ENCODE assay signal across 13 cellular contexts in the genomic region with DNA sequence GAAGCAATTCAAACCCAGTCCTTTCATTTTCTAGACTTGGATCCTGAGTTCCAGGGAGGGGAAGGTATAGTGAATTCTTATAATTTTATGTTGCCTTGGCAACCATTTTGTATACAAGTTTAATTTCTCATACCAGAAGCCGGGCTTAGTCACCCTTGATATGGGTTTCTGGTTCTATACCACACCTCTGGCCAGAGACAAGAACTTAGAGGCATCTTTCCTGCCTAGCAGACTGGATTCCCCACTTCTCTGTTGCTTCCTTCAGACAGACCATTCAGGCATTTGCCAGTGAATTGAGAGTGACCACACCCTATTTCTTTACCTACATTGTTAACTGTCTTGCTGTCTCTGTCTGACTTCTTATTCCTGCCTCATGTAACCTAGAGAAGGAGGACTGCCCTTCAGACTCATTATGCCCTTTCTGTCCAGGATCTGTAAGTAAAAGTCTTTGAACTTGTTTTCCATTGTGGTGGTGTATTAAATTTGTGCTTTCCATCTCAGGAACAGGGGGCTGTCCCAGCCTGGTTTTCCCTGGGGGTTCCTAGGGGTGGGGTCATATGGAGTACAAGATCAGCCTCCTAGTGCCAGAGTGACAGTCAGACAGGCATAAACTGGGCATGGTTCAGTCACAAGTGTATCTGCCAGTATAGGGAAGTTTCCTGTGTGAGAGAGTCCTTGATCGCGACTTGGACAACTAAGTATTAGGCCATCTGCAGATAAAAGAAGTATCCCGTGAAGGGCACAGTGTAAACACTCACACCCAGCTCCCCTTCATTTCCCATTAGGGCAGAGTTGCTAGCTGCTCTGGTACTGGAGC. TPM values are rescaled to one million over a fixed set of nuclear protein-coding genes. Genes with fewer than 3 reads are reported as not detected.
A peak's percentile ranks its signal among the peaks of the same experiment; 100 is the strongest.
DNase-seq lines count a peak whose midpoint lies in the region; ATAC-seq, FAIRE-seq and TF ChIP-seq lines count a peak whose summit lies in the region.
"Had no signal": no experiment of that assay in that cellular context is flagged by ENCODE, and none has a peak within 500 bp of the region (broad histone marks: within the 10 kb centered on the region; RNA-seq: fewer than 3 reads in every experiment).

No MANE protein-coding gene starts in this region.

- in situ Hi-C loops in brain microvascular endothelial cell (cut with HindIII; ENCODE audit: low pct_ligation_motif_present, low sequenced_read_pairs) = loop anchor here (25.0 kb wide), 1 partner anchor 166 kb away; no protein-coding TSS in a partner anchor

- TF ChIP-seq CTCF in brain microvascular endothelial cell (IDR thresholded peaks at IDR 0.05; ENCODE audit: low read depth, low read length, missing control alignments) (no peak), natural killer cell (IDR thresholded peaks at IDR 0.05) (no peak), kidney (IDR thresholded peaks at IDR 0.05; ENCODE audit: borderline replicate concordance, extremely low read depth, insufficient read depth) (no peak)

- no peaks in the 10 kb centered on the region for H3K9me3 ChIP-seq in kidney (ENCODE audit: control insufficient read depth in 1 of 2, low read length in 2 of 2)

- H3K27me3 ChIP-seq in brain microvascular endothelial cell (replicated peaks) = no peaks in the 10 kb centered on the region

- ATAC-seq in SK-N-SH treated with all-trans-retinoic acid at 6 μM for 48 hours (peak; percentile 20; the same call in 2 of the 3 replicates), natural killer cell (peak; percentile 66 to 77 (median 74)), HG03432 (IDR thresholded peaks at IDR 0.05; ENCODE audit: unreplicated experiment) (no peak)

- H3K27ac Mint-ChIP-seq in natural killer cell = peak overlapping the region in 1 of 2 donors; percentile 85

- H3K4me3 ChIP-seq in brain microvascular endothelial cell (ENCODE audit: low read depth, low read length) (no peak overlapping the region), kidney (ENCODE audit: low read length in 2 of 2) (no peak overlapping the region)

- H3K9me3 Mint-ChIP-seq in natural killer cell = no peaks in the 10 kb centered on the region

- intact Hi-C loops in natural killer cell (cut with micrococcal nuclease) (loop anchor here (2.0 kb wide), 1 partner anchor 26 kb away; no protein-coding TSS in a partner anchor), kidney (cut with DNase I) (no loop called here)

- H3K36me3 Mint-ChIP-seq in natural killer cell = no peaks in the 10 kb centered on the region

- no peaks in the 10 kb centered on the region for H3K36me3 ChIP-seq in brain microvascular endothelial cell (replicated peaks)
- H3K36me3 ChIP-seq in kidney (ENCODE audit: control insufficient read depth in 1 of 2, insufficient read depth in 2 of 2, low read length in 2 of 2) = no peaks in the 10 kb centered on the region

- peak overlapping the region; percentile 82 for H3K4me3 Mint-ChIP-seq in natural killer cell

- H3K27me3 Mint-ChIP-seq in natural killer cell (ENCODE audit: low read depth in 2 of 2) = no peaks in the 10 kb centered on the region

- H3K9ac ChIP-seq in kidney (ENCODE audit: low read length in 2 of 2) = no peak overlapping the region

- peaks cover 3 to 7% of the 10 kb centered on the region in 2 donors for H3K4me1 ChIP-seq in kidney (ENCODE audit: control insufficient read depth in 1 of 2, insufficient read depth in 1 of 2, low read depth in 1 of 2, low read length in 2 of 2)

- FAIRE-seq in kidney (lab: Jason Lieb, UNC) = no peak

- no peak overlapping the region for H3K27ac ChIP-seq in brain microvascular endothelial cell
- H3K27ac ChIP-seq in kidney (ENCODE audit: low read depth in 2 of 2, low read length in 2 of 2) = no peak overlapping the region
- H3K27ac ChIP-seq: 22Rv1 had no signal

- peak; percentile 13 for DNase-seq in DMS53 (lab: John Stamatoyannopoulos, UW)
- no peak for DNase-seq in DMS53 treated with DMSO at 0.1 percent for 48 hours (lab: John Stamatoyannopoulos, UW; ENCODE audit: unreplicated experiment)
- DNase-seq in brain microvascular endothelial cell = peak; percentile 62
- DNase-seq in natural killer cell = no peak
- no peak for DNase-seq in amniotic stem cell (lab: John Stamatoyannopoulos, UW)
- DNase-seq in kidney = no peak
- DNase-seq: cortex of kidney; GF-D8; NCI-H187 treated with DMSO at 0.1 percent for 48 hours; stimulated activated CD4-positive, alpha-beta T cell treated with anti-CD3 and anti-CD28 coated beads, Interleukin-2, amount 100 ng/mL, for 48 hours had no signal

- H3K4me1 Mint-ChIP-seq in natural killer cell = peaks cover 14 to 49% of the 10 kb centered on the region in 2 donors

TF ChIP-seq in SK-N-SH treated with all-trans-retinoic acid at 6 μM for 48 hours, 23 proteins besides CTCF, POLR2A, EP300 and RAD21 (continues in another document):
- TF ChIP-seq, protein P1, sequence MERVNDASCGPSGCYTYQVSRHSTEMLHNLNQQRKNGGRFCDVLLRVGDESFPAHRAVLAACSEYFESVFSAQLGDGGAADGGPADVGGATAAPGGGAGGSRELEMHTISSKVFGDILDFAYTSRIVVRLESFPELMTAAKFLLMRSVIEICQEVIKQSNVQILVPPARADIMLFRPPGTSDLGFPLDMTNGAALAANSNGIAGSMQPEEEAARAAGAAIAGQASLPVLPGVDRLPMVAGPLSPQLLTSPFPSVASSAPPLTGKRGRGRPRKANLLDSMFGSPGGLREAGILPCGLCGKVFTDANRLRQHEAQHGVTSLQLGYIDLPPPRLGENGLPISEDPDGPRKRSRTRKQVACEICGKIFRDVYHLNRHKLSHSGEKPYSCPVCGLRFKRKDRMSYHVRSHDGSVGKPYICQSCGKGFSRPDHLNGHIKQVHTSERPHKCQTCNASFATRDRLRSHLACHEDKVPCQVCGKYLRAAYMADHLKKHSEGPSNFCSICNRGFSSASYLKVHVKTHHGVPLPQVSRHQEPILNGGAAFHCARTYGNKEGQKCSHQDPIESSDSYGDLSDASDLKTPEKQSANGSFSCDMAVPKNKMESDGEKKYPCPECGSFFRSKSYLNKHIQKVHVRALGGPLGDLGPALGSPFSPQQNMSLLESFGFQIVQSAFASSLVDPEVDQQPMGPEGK (CRISPR knock-in tag; IDR thresholded peaks at IDR 0.05; ENCODE audit: borderline replicate concordance) = no peak
- TF ChIP-seq ZNF565 (CRISPR knock-in tag; conservative IDR thresholded peaks at IDR 0.05; ENCODE audit: low read depth) = no peak
- TF ChIP-seq BACH2 (CRISPR knock-in tag; IDR thresholded peaks at IDR 0.05; ENCODE audit: borderline replicate concordance) = no peak
- no peak for TF ChIP-seq RARB (CRISPR knock-in tag; IDR thresholded peaks at IDR 0.05)
- TF ChIP-seq ZNF8 (CRISPR knock-in tag; IDR thresholded peaks at IDR 0.05) = no peak
- TF ChIP-seq, protein P2, sequence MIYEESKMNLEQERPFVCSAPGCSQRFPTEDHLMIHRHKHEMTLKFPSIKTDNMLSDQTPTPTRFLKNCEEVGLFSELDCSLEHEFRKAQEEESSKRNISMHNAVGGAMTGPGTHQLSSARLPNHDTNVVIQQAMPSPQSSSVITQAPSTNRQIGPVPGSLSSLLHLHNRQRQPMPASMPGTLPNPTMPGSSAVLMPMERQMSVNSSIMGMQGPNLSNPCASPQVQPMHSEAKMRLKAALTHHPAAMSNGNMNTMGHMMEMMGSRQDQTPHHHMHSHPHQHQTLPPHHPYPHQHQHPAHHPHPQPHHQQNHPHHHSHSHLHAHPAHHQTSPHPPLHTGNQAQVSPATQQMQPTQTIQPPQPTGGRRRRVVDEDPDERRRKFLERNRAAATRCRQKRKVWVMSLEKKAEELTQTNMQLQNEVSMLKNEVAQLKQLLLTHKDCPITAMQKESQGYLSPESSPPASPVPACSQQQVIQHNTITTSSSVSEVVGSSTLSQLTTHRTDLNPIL (CRISPR knock-in tag; IDR thresholded peaks at IDR 0.05; ENCODE audit: low read depth) = no peak
- TF ChIP-seq ESRRG (CRISPR knock-in tag; IDR thresholded peaks at IDR 0.05) = no peak
- TF ChIP-seq, protein P3, sequence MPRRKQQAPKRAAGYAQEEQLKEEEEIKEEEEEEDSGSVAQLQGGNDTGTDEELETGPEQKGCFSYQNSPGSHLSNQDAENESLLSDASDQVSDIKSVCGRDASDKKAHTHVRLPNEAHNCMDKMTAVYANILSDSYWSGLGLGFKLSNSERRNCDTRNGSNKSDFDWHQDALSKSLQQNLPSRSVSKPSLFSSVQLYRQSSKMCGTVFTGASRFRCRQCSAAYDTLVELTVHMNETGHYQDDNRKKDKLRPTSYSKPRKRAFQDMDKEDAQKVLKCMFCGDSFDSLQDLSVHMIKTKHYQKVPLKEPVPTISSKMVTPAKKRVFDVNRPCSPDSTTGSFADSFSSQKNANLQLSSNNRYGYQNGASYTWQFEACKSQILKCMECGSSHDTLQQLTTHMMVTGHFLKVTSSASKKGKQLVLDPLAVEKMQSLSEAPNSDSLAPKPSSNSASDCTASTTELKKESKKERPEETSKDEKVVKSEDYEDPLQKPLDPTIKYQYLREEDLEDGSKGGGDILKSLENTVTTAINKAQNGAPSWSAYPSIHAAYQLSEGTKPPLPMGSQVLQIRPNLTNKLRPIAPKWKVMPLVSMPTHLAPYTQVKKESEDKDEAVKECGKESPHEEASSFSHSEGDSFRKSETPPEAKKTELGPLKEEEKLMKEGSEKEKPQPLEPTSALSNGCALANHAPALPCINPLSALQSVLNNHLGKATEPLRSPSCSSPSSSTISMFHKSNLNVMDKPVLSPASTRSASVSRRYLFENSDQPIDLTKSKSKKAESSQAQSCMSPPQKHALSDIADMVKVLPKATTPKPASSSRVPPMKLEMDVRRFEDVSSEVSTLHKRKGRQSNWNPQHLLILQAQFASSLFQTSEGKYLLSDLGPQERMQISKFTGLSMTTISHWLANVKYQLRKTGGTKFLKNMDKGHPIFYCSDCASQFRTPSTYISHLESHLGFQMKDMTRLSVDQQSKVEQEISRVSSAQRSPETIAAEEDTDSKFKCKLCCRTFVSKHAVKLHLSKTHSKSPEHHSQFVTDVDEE (CRISPR knock-in tag; IDR thresholded peaks at IDR 0.05) = no peak
- no peak for TF ChIP-seq TOX (CRISPR knock-in tag; IDR thresholded peaks at IDR 0.05; ENCODE audit: borderline replicate concordance)
- TF ChIP-seq ZFP30 (CRISPR knock-in tag; IDR thresholded peaks at IDR 0.05) = no peak
- TF ChIP-seq PPARA (CRISPR knock-in tag; IDR thresholded peaks at IDR 0.05; ENCODE audit: borderline replicate concordance) = no peak
- TF ChIP-seq ISL1 (CRISPR knock-in tag; IDR thresholded peaks at IDR 0.05) = no peak
- no peak for TF ChIP-seq GLIS3 (CRISPR knock-in tag; IDR thresholded peaks at IDR 0.05)
- TF ChIP-seq CSDC2 (CRISPR knock-in tag; IDR thresholded peaks at IDR 0.05) = no peak
- no peak for TF ChIP-seq ZFP3 (CRISPR knock-in tag; IDR thresholded peaks at IDR 0.05)

RNA-seq across cellular contexts. Expression of a gene that starts 27.4 kb away (rescaled TPM):
- total RNA-seq in natural killer cell (1 to 10 TPM; 4.2 to 6.0 (median 4.8) TPM), kidney (5.0 TPM)
- polyA plus RNA-seq in kidney (ENCODE audit: insufficient read depth, low read depth, low replicate concordance) = 0.43 TPM

Comparison
In these comparisons a context has a peak if more than half of its experiments do, and no peak if none do; other contexts are left out.
1. DNase-seq: peak in DMS53 (single experiment) and brain microvascular endothelial cell (single experiment); none in DMS53 treated with DMSO at 0.1 percent for 48 hours (single experiment), natural killer cell (single experiment), amniotic stem cell (single experiment) and kidney (single experiment).